8 cellular contexts compared by ENCODE assay signal in genomic region chr1:248839168-248839555, GRCh38. TPM values are rescaled to one million over a fixed set of nuclear protein-coding genes. Genes with fewer than 3 reads are reported as not detected.
DNase-seq lines count a peak whose midpoint lies in the region; ATAC-seq and TF ChIP-seq lines count a peak whose summit lies in the region.

No MANE protein-coding gene starts in this region.

- H3K9me3 ChIP-seq in A673 (ENCODE audit: low read depth, low read length, poor library complexity, severe bottlenecking): no peaks in the 10 kb centered on the region
- no peaks in the 10 kb centered on the region for H3K9me3 ChIP-seq in mucosa of rectum (ENCODE audit: control insufficient read depth in 2 of 2, low read length in 2 of 2)

- CTCF ChIA-PET in A673 (lab: Charles Lee): interaction anchor here (0.5 kb wide), 1 partner anchor 20 kb away, joined by 3 read pairs; no protein-coding TSS in a partner anchor

- H3K27me3 Mint-ChIP-seq in IgD-negative memory B cell: no peaks in the 10 kb centered on the region

- H3K36me3 Mint-ChIP-seq in IgD-negative memory B cell: peaks cover 2% of the 10 kb centered on the region

- no peaks in the 10 kb centered on the region for H3K9me3 Mint-ChIP-seq in IgD-negative memory B cell

- no TSS peak for BruUV-seq in A673 (replicated peaks; lab: Mats Ljungman, UMichigan)

- H3K9ac ChIP-seq in mucosa of rectum (ENCODE audit: low read depth in 1 of 2, low read length in 2 of 2): peak overlapping the region; percentile 88 to 100

- H3K36me3 ChIP-seq in A673 (ENCODE audit: insufficient read depth, low read length, poor library complexity, severe bottlenecking) (no peaks in the 10 kb centered on the region), mucosa of rectum (ENCODE audit: control insufficient read depth in 2 of 2, insufficient read depth in 2 of 2, low read length in 2 of 2) (peaks cover 4% of the 10 kb centered on the region in 2 donors)

- POLR2A ChIA-PET in A673 (lab: Charles Lee; ENCODE audit: low non-redundant PET): no interaction called here

- TF ChIP-seq CTCF in A673 (conservative IDR thresholded peaks at IDR 0.05; ENCODE audit: low read depth, low read length) (no peak), cardiac fibroblast (IDR thresholded peaks at IDR 0.05; ENCODE audit: low read depth, low read length) (no peak)

- peaks cover 4% of the 10 kb centered on the region for H3K4me1 ChIP-seq in A673 (ENCODE audit: insufficient read depth, low read length, poor library complexity, severe bottlenecking)
- peaks cover 11 to 12% of the 10 kb centered on the region in 2 donors for H3K4me1 ChIP-seq in mucosa of rectum (ENCODE audit: control insufficient read depth in 2 of 2, insufficient read depth in 2 of 2, low read length in 2 of 2)

- intact Hi-C loops in A673 (cut with micrococcal nuclease; ENCODE audit: unreplicated experiment): loop anchor here (2.0 kb wide), 1 partner anchor 20 kb away; the partner anchor contains the start of gene ZNF692

- H3K4me1 Mint-ChIP-seq in IgD-negative memory B cell: peaks cover 12 to 33% (median 21%) of the 10 kb centered on the region in 3 donors

- H3K4me3 ChIP-seq in A673 (ENCODE audit: low read depth, low read length, poor library complexity, severe bottlenecking) (peak overlapping the region; percentile 94), cardiac fibroblast (replicated peaks in 1 of 2; ENCODE audit: low read depth in 2 of 2, low read length in 2 of 2) (peak overlapping the region; percentile 80 to 87), mucosa of rectum (ENCODE audit: low read length in 2 of 2) (peak overlapping the region; percentile 82 to 86)

- no peak for ATAC-seq in HG02840 (IDR thresholded peaks at IDR 0.05; ENCODE audit: low FRiP score, unreplicated experiment)

- no peak overlapping the region for H3K4me3 Mint-ChIP-seq in IgD-negative memory B cell

- no peaks in the 10 kb centered on the region for H3K27me3 ChIP-seq in A673 (replicated peaks; ENCODE audit: insufficient read depth, low read depth, low read length, poor library complexity)
- no peaks in the 10 kb centered on the region for H3K27me3 ChIP-seq in mucosa of rectum (ENCODE audit: control insufficient read depth in 2 of 2, insufficient read depth in 2 of 2, low read length in 2 of 2)

- peak overlapping the region; percentile 94 for H3K27ac ChIP-seq in A673 (ENCODE audit: low read depth, low read length, poor library complexity, severe bottlenecking)
- peak overlapping the region; percentile 100 for H3K27ac ChIP-seq in mucosa of rectum (ENCODE audit: low read depth in 2 of 2, low read length in 2 of 2)

- no peak for DNase-seq in A673 (ENCODE audit: low spot score)
- DNase-seq in cardiac fibroblast (ENCODE audit: low read depth in 2 of 2): no peak
- DNase-seq in NCI-H510A (lab: John Stamatoyannopoulos, UW): no peak
- no peak for DNase-seq in T1000 (lab: John Stamatoyannopoulos, UW)
- no peak for DNase-seq in putamen (ENCODE audit: low spot score)

- peak overlapping the region in 2 of 3 donors; percentile 99 for H3K27ac Mint-ChIP-seq in IgD-negative memory B cell

RNA-seq across cellular contexts. Expression of gene ZNF672, which starts 1.1 kb away (rescaled TPM):
- 21.6 and 24.0 TPM in 2 replicates for total RNA-seq in A673 (2021)
- polyA plus RNA-seq in IgD-negative memory B cell: 46.3 TPM

RNA-seq across cellular contexts. Expression of gene SH3BP5L, which starts 13.4 kb away (rescaled TPM):
- total RNA-seq in A673 (2021): 26.7 and 28.6 TPM in 2 replicates
- polyA plus RNA-seq in IgD-negative memory B cell: 4.9 TPM

RNA-seq across cellular contexts. Expression of gene ZNF692, which starts 19.7 kb away (rescaled TPM):
- 58.6 and 64.5 TPM in 2 replicates for total RNA-seq in A673 (2021)
- polyA plus RNA-seq in IgD-negative memory B cell: 17.0 TPM
